Comparison of ENCODE assay signal across 18 cellular contexts in the genomic region with DNA sequence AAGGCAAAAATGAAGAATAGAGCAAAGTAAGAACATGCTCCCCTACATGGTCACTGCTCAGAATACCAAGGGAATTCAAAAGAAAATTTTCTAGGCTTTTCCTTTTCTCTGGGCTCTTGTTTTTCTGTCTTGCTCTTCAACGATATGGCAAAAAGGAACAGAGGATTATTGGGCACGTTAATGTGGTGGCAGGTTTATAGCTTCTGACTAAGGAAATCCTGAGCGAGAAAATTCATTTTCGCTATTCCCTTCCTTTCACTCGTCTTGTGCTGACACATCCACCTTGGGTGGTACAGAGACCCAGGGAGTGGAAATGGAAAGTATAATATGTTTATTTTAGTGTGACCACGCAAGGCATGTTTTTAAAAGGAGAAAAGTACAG.
DNase-seq lines count a peak whose midpoint lies in the region; ATAC-seq and TF ChIP-seq lines count a peak whose summit lies in the region.
"Had no signal": no experiment of that assay in that cellular context is flagged by ENCODE, and none has a peak within 500 bp of the region (broad histone marks: within the 10 kb centered on the region; RNA-seq: fewer than 3 reads in every experiment).

No MANE protein-coding gene starts in this region.

- peaks cover 41% of the 10 kb centered on the region for H3K27me3 Mint-ChIP-seq in Calu3 (ENCODE audit: unreplicated experiment)
- peaks cover 99% of the 10 kb centered on the region for H3K27me3 Mint-ChIP-seq in WTC11 (ENCODE audit: low read depth)
- peaks cover 99% of the 10 kb centered on the region for H3K27me3 Mint-ChIP-seq in mesothelial cell of epicardium (ENCODE audit: low read depth)

- no peak overlapping the region for H3K27ac ChIP-seq in HUES48 (ENCODE audit: low read depth, low read length)
- H3K27ac ChIP-seq: BLaER1 treated with 17β-estradiol and CSF1 and Interleukin-3, amounts not matched to agents 10 nM and 100 nM; cardiac muscle cell; HL-60; transverse colon had no signal

- ATAC-seq in WTC11: no peak
- ATAC-seq in GM18870 (IDR thresholded peaks at IDR 0.05; ENCODE audit: unreplicated experiment): no peak
- ATAC-seq in HG03442 (IDR thresholded peaks at IDR 0.05; ENCODE audit: unreplicated experiment): no peak
- ATAC-seq in stimulated activated effector memory CD8-positive, alpha-beta T cell treated with anti-CD3 and anti-CD28 coated beads, Interleukin-12 subunit alpha, Interleukin-12 subunit beta, amount 100 ng/mL, for 72 hours: no peak
- ATAC-seq: sciatic nerve had no signal

- peak overlapping the region; percentile 75 for H3K4me3 ChIP-seq in HUES48 (ENCODE audit: low read depth, low read length)
- H3K4me3 ChIP-seq: BLaER1 treated with 17β-estradiol and CSF1 and Interleukin-3, amounts not matched to agents 10 nM and 100 nM; transverse colon had no signal

- no peaks in the 10 kb centered on the region for H3K36me3 ChIP-seq in HUES48 (ENCODE audit: control insufficient read depth, insufficient read depth, low read length)
- H3K36me3 ChIP-seq: BLaER1 treated with 17β-estradiol and CSF1 and Interleukin-3, amounts not matched to agents 10 nM and 100 nM; cardiac muscle cell; transverse colon had no signal

- TF ChIP-seq CTCF in Calu3 (IDR thresholded peaks at IDR 0.05; ENCODE audit: unreplicated experiment): no peak
- TF ChIP-seq CTCF in WTC11 (IDR thresholded peaks at IDR 0.05): no peak
- TF ChIP-seq CTCF in mesothelial cell of epicardium (IDR thresholded peaks at IDR 0.05; ENCODE audit: unreplicated experiment): no peak

- no peak overlapping the region for H3K9ac ChIP-seq in HUES48 (ENCODE audit: low read depth, low read length)
- H3K9ac ChIP-seq: BLaER1 treated with 17β-estradiol and CSF1 and Interleukin-3, amounts not matched to agents 10 nM and 100 nM had no signal

- H3K27ac Mint-ChIP-seq in Calu3 (ENCODE audit: unreplicated experiment): peak overlapping the region; percentile 43
- no peak overlapping the region for H3K27ac Mint-ChIP-seq in WTC11
- H3K27ac Mint-ChIP-seq in mesothelial cell of epicardium: no peak overlapping the region
- H3K27ac Mint-ChIP-seq in stimulated activated effector memory CD8-positive, alpha-beta T cell treated with anti-CD3 and anti-CD28 coated beads, Interleukin-12 subunit alpha, Interleukin-12 subunit beta, amount 100 ng/mL, for 72 hours: no peak overlapping the region
- H3K27ac Mint-ChIP-seq: memory B cell had no signal

- H3K9me3 Mint-ChIP-seq in Calu3 (ENCODE audit: low read depth, unreplicated experiment) (no peaks in the 10 kb centered on the region), WTC11 (no peaks in the 10 kb centered on the region), mesothelial cell of epicardium (no peaks in the 10 kb centered on the region)
- peaks cover 11% of the 10 kb centered on the region for H3K9me3 Mint-ChIP-seq in stimulated activated effector memory CD8-positive, alpha-beta T cell treated with anti-CD3 and anti-CD28 coated beads, Interleukin-12 subunit alpha, Interleukin-12 subunit beta, amount 100 ng/mL, for 72 hours

- H3K4me3 Mint-ChIP-seq in Calu3 (ENCODE audit: low read depth, unreplicated experiment) (no peak overlapping the region), WTC11 (peak overlapping the region; percentile 89), mesothelial cell of epicardium (peak overlapping the region; percentile 78)
- H3K4me3 Mint-ChIP-seq in stimulated activated effector memory CD8-positive, alpha-beta T cell treated with anti-CD3 and anti-CD28 coated beads, Interleukin-12 subunit alpha, Interleukin-12 subunit beta, amount 100 ng/mL, for 72 hours: no peak overlapping the region
- H3K4me3 Mint-ChIP-seq: memory B cell had no signal

- no peaks in the 10 kb centered on the region for H3K9me3 ChIP-seq in HUES48 (ENCODE audit: control insufficient read depth, insufficient read depth, low read length)

- POLR2A ChIA-PET in WTC11 (lab: Charles Lee): no interaction called here

- peaks cover 82% of the 10 kb centered on the region for H3K27me3 ChIP-seq in HUES48 (ENCODE audit: control insufficient read depth, insufficient read depth, low read length)

- intact Hi-C loops in Calu3 (cut with micrococcal nuclease; ENCODE audit: unreplicated experiment): loop anchor here (5.0 kb wide), 1 partner anchor 34 kb away; no protein-coding TSS in a partner anchor

- CTCF ChIA-PET in Calu3 (lab: Charles Lee) (interaction anchor here (0.6 to 0.7 kb wide), 2 partner anchors 8 to 539 kb away, joined by 3 read pairs; partner anchors contain the start of gene ZKSCAN4), WTC11 (lab: Charles Lee) (interaction anchor here (0.8 to 1.0 kb wide), 2 partner anchors 19 to 47 kb away, joined by 3 to 5 read pairs; no protein-coding TSS in a partner anchor)

- H3K4me1 ChIP-seq in HUES48 (ENCODE audit: control insufficient read depth, insufficient read depth, low read length): no peaks in the 10 kb centered on the region

- DNase-seq in Calu3: no peak
- no peak for DNase-seq in WTC11 (ENCODE audit: low spot score)
- no peak for DNase-seq in mesothelial cell of epicardium (ENCODE audit: low spot score in 2 of 2, unreplicated experiment in 2 of 2)
- DNase-seq in stimulated activated effector memory CD8-positive, alpha-beta T cell treated with anti-CD3 and anti-CD28 coated beads, Interleukin-12 subunit alpha, Interleukin-12 subunit beta, amount 100 ng/mL, for 72 hours (ENCODE audit: low spot score in 2 of 2): no peak
- no peak for DNase-seq in NCI-H510A (lab: John Stamatoyannopoulos, UW)
- DNase-seq: activated CD4-positive, alpha-beta T cell treated with anti-CD3 and anti-CD28 coated beads for 48 hours; NCI-H2029 treated with DMSO at 0.1 percent for 48 hours; NCI-H510A treated with DMSO at 0.1 percent for 48 hours; stimulated activated CD4-positive, alpha-beta T cell treated with anti-CD3 and anti-CD28 coated beads, Interleukin-2, amount 100 ng/mL, for 24 hours; transverse colon had no signal

- H3K36me3 Mint-ChIP-seq in Calu3 (ENCODE audit: insufficient read depth, unreplicated experiment) (peaks cover 43% of the 10 kb centered on the region), WTC11 (no peaks in the 10 kb centered on the region), mesothelial cell of epicardium (no peaks in the 10 kb centered on the region)
- H3K36me3 Mint-ChIP-seq in stimulated activated effector memory CD8-positive, alpha-beta T cell treated with anti-CD3 and anti-CD28 coated beads, Interleukin-12 subunit alpha, Interleukin-12 subunit beta, amount 100 ng/mL, for 72 hours: peaks cover 22% of the 10 kb centered on the region

- H3K4me1 Mint-ChIP-seq in Calu3 (ENCODE audit: low read depth, unreplicated experiment): peaks cover 18% of the 10 kb centered on the region
- H3K4me1 Mint-ChIP-seq in WTC11: peaks cover 33% of the 10 kb centered on the region
- peaks cover 19% of the 10 kb centered on the region for H3K4me1 Mint-ChIP-seq in mesothelial cell of epicardium
- H3K4me1 Mint-ChIP-seq in stimulated activated effector memory CD8-positive, alpha-beta T cell treated with anti-CD3 and anti-CD28 coated beads, Interleukin-12 subunit alpha, Interleukin-12 subunit beta, amount 100 ng/mL, for 72 hours: peaks cover 17% of the 10 kb centered on the region

- BruUV-seq in Calu3 (replicated peaks; lab: Mats Ljungman, UMichigan): no TSS peak

TF ChIP-seq in WTC11, 78 proteins besides CTCF, POLR2A, EP300 and RAD21:
- TF ChIP-seq ZNF423 (CRISPR knock-in tag; IDR thresholded peaks at IDR 0.05) (no peak), E2F5 (CRISPR knock-in tag; IDR thresholded peaks at IDR 0.05) (no peak), ZNF416 (CRISPR knock-in tag; IDR thresholded peaks at IDR 0.05) (no peak), TEAD1 (CRISPR knock-in tag; IDR thresholded peaks at IDR 0.05) (no peak), PRRX2 (CRISPR knock-in tag; IDR thresholded peaks at IDR 0.05) (no peak), IRF1 (CRISPR knock-in tag; IDR thresholded peaks at IDR 0.05) (no peak), MXD4 (CRISPR knock-in tag; IDR thresholded peaks at IDR 0.05; ENCODE audit: borderline replicate concordance) (no peak)
- TF ChIP-seq, protein P1, sequence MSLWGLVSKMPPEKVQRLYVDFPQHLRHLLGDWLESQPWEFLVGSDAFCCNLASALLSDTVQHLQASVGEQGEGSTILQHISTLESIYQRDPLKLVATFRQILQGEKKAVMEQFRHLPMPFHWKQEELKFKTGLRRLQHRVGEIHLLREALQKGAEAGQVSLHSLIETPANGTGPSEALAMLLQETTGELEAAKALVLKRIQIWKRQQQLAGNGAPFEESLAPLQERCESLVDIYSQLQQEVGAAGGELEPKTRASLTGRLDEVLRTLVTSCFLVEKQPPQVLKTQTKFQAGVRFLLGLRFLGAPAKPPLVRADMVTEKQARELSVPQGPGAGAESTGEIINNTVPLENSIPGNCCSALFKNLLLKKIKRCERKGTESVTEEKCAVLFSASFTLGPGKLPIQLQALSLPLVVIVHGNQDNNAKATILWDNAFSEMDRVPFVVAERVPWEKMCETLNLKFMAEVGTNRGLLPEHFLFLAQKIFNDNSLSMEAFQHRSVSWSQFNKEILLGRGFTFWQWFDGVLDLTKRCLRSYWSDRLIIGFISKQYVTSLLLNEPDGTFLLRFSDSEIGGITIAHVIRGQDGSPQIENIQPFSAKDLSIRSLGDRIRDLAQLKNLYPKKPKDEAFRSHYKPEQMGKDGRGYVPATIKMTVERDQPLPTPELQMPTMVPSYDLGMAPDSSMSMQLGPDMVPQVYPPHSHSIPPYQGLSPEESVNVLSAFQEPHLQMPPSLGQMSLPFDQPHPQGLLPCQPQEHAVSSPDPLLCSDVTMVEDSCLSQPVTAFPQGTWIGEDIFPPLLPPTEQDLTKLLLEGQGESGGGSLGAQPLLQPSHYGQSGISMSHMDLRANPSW (CRISPR knock-in tag; conservative IDR thresholded peaks at IDR 0.05; ENCODE audit: low read depth): no peak
- TF ChIP-seq, protein P2, sequence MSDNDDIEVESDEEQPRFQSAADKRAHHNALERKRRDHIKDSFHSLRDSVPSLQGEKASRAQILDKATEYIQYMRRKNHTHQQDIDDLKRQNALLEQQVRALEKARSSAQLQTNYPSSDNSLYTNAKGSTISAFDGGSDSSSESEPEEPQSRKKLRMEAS (CRISPR knock-in tag; IDR thresholded peaks at IDR 0.05): no peak
TF ChIP-seq in WTC11: peak in this region for 0.

Comparison
In these comparisons a context has a peak if more than half of its experiments do, and no peak if none do; other contexts are left out.
1. H3K4me3 Mint-ChIP-seq: peak in WTC11 (single experiment) and mesothelial cell of epicardium (single experiment); none in Calu3 (single experiment) and stimulated activated effector memory CD8-positive, alpha-beta T cell treated with anti-CD3 and anti-CD28 coated beads, Interleukin-12 subunit alpha, Interleukin-12 subunit beta, amount 100 ng/mL, for 72 hours (single experiment).